In the genomic region with DNA sequence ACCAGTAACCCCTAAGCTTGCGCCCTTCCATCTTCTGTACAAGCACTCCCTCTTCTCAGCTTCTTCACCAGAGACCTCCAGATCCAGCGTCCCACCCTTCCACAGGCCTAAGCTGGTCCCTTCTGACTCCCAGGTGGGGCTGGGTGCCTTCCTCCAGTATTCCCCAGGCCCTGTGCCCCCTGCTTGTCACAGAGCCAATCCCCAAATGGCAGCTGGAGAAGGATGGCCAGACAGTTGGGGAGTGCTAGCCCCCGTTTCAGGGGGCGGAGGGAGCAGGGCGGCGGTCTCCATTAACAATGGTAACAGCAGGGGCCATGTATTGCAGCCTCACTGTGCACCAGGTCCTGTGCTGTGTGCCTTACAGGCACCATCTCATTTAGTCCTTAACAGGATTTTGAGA, we compare ENCODE assay signal across 16 cellular contexts.
A peak's percentile ranks its signal among the peaks of the same experiment; 100 is the strongest.
DNase-seq lines count a peak whose midpoint lies in the region; ATAC-seq and TF ChIP-seq lines count a peak whose summit lies in the region.
"Had no signal": no experiment of that assay in that cellular context is flagged by ENCODE, and none has a peak within 500 bp of the region (broad histone marks: within the 10 kb centered on the region; RNA-seq: fewer than 3 reads in every experiment).

No MANE protein-coding gene starts in this region.

- no peaks in the 10 kb centered on the region for H3K36me3 Mint-ChIP-seq in activated CD8-positive, alpha-beta memory T cell treated with anti-CD3 and anti-CD28 coated beads, Interleukin-2, amount 10 ng/mL, durations not matched to agents 7 days and 5 days
- no peaks in the 10 kb centered on the region for H3K36me3 Mint-ChIP-seq in central memory CD8-positive, alpha-beta T cell (ENCODE audit: insufficient read depth)
- H3K36me3 Mint-ChIP-seq in stimulated activated effector memory CD8-positive, alpha-beta T cell treated with anti-CD3 and anti-CD28 coated beads, Interleukin-12 subunit alpha, Interleukin-12 subunit beta, amount 100 ng/mL, for 72 hours: no peaks in the 10 kb centered on the region

- H3K9me2 ChIP-seq in Loucy (replicated peaks; ENCODE audit: low read depth, low read length): no peaks in the 10 kb centered on the region
- H3K9me2 ChIP-seq: SK-N-SH had no signal

- H3K9me3 ChIP-seq in Loucy (ENCODE audit: insufficient read depth, low read depth, low read length): no peaks in the 10 kb centered on the region
- H3K9me3 ChIP-seq: body of pancreas, psoas muscle, SK-N-SH, thyroid gland had no signal

- peaks cover 30% of the 10 kb centered on the region for H3K4me1 ChIP-seq in Loucy (ENCODE audit: insufficient read depth, low read length, poor library complexity, severe bottlenecking)

- H3K36me3 ChIP-seq in Loucy (ENCODE audit: insufficient read depth, low read length): no peaks in the 10 kb centered on the region
- H3K36me3 ChIP-seq: thyroid gland had no signal

- no peak for DNase-seq in activated CD8-positive, alpha-beta memory T cell treated with anti-CD3 and anti-CD28 coated beads, Interleukin-2, amount 10 ng/mL, durations not matched to agents 7 days and 5 days
- no peak for DNase-seq in activated CD8-positive, alpha-beta memory T cell treated with anti-CD3 and anti-CD28 coated beads, Interleukin-2, amount 50 U/mL, for 48 hours
- no peak for DNase-seq in central memory CD8-positive, alpha-beta T cell (ENCODE audit: low spot score in 2 of 2)
- no peak for DNase-seq in stimulated activated effector memory CD8-positive, alpha-beta T cell treated with anti-CD3 and anti-CD28 coated beads, Interleukin-12 subunit alpha, Interleukin-12 subunit beta, amount 100 ng/mL, for 72 hours (ENCODE audit: low spot score in 2 of 2)
- DNase-seq in coronary artery (ENCODE audit: low spot score) (no peak), NCI-H1092 treated with DMSO at 0.1 percent for 48 hours (lab: John Stamatoyannopoulos, UW) (no peak), islet precursor cell (no peak)
- DNase-seq: NCI-H1694, NCI-H446 treated with DMSO at 0.1 percent for 48 hours, PC-9, SK-N-SH had no signal

- H3K27me3 ChIP-seq in Loucy (ENCODE audit: insufficient read depth, low read length, poor library complexity, severe bottlenecking): no peaks in the 10 kb centered on the region
- H3K27me3 ChIP-seq: body of pancreas, hepatocyte, thyroid gland had no signal

- H3K27me3 Mint-ChIP-seq in activated CD8-positive, alpha-beta memory T cell treated with anti-CD3 and anti-CD28 coated beads, Interleukin-2, amount 10 ng/mL, durations not matched to agents 7 days and 5 days: no peaks in the 10 kb centered on the region
- H3K27me3 Mint-ChIP-seq in central memory CD8-positive, alpha-beta T cell: no peaks in the 10 kb centered on the region

- ATAC-seq in activated CD8-positive, alpha-beta memory T cell treated with anti-CD3 and anti-CD28 coated beads, Interleukin-2, amount 10 ng/mL, durations not matched to agents 7 days and 5 days: peak; percentile 24
- ATAC-seq in central memory CD8-positive, alpha-beta T cell (replicated peaks; ENCODE audit: extremely low read depth, poor library complexity, severe bottlenecking): no peak
- ATAC-seq in stimulated activated effector memory CD8-positive, alpha-beta T cell treated with anti-CD3 and anti-CD28 coated beads, Interleukin-12 subunit alpha, Interleukin-12 subunit beta, amount 100 ng/mL, for 72 hours: peak; percentile 4

- TF ChIP-seq CTCF in Loucy (conservative IDR thresholded peaks at IDR 0.05; ENCODE audit: low read length) (no peak), coronary artery (IDR thresholded peaks at IDR 0.05) (no peak)

- peak overlapping the region; percentile 45 for H3K4me2 ChIP-seq in Loucy (ENCODE audit: low read depth, low read length, poor library complexity, severe bottlenecking)
- H3K4me2 ChIP-seq: hepatocyte, PC-9, SK-N-SH had no signal

- CTCF ChIA-PET in activated CD8-positive, alpha-beta memory T cell treated with anti-CD3 and anti-CD28 coated beads, Interleukin-2, amount 10 ng/mL, durations not matched to agents 7 days and 5 days (lab: Charles Lee): interaction anchor here (0.8 to 1.6 kb wide), 4 partner anchors 16 to 24 kb away, joined by 3 to 6 read pairs (median 4); no protein-coding TSS in a partner anchor

- H3K9ac ChIP-seq in Loucy (ENCODE audit: low read depth, low read length, poor library complexity, severe bottlenecking): peak overlapping the region; percentile 58
- H3K9ac ChIP-seq: SK-N-SH had no signal

- peak overlapping the region; percentile 76 for H3K27ac Mint-ChIP-seq in activated CD8-positive, alpha-beta memory T cell treated with anti-CD3 and anti-CD28 coated beads, Interleukin-2, amount 10 ng/mL, durations not matched to agents 7 days and 5 days
- H3K27ac Mint-ChIP-seq in central memory CD8-positive, alpha-beta T cell (ENCODE audit: low read depth): peak overlapping the region; percentile 81
- H3K27ac Mint-ChIP-seq in stimulated activated effector memory CD8-positive, alpha-beta T cell treated with anti-CD3 and anti-CD28 coated beads, Interleukin-12 subunit alpha, Interleukin-12 subunit beta, amount 100 ng/mL, for 72 hours: peak overlapping the region; percentile 84

- H3K4me3 Mint-ChIP-seq in activated CD8-positive, alpha-beta memory T cell treated with anti-CD3 and anti-CD28 coated beads, Interleukin-2, amount 10 ng/mL, durations not matched to agents 7 days and 5 days: no peak overlapping the region
- peak overlapping the region; percentile 53 for H3K4me3 Mint-ChIP-seq in central memory CD8-positive, alpha-beta T cell
- no peak overlapping the region for H3K4me3 Mint-ChIP-seq in stimulated activated effector memory CD8-positive, alpha-beta T cell treated with anti-CD3 and anti-CD28 coated beads, Interleukin-12 subunit alpha, Interleukin-12 subunit beta, amount 100 ng/mL, for 72 hours

- H4K20me1 ChIP-seq in Loucy (ENCODE audit: insufficient read depth, low read length, poor library complexity, severe bottlenecking): no peaks in the 10 kb centered on the region

- H3K4me1 Mint-ChIP-seq in activated CD8-positive, alpha-beta memory T cell treated with anti-CD3 and anti-CD28 coated beads, Interleukin-2, amount 10 ng/mL, durations not matched to agents 7 days and 5 days: peaks cover 22% of the 10 kb centered on the region
- H3K4me1 Mint-ChIP-seq in central memory CD8-positive, alpha-beta T cell: peaks cover 24% of the 10 kb centered on the region
- peaks cover 19% of the 10 kb centered on the region for H3K4me1 Mint-ChIP-seq in stimulated activated effector memory CD8-positive, alpha-beta T cell treated with anti-CD3 and anti-CD28 coated beads, Interleukin-12 subunit alpha, Interleukin-12 subunit beta, amount 100 ng/mL, for 72 hours

- H2AFZ ChIP-seq in Loucy (ENCODE audit: low read length): 0 out of 2 replicates have a peak overlapping the region, but pooled peaks have one; percentile 76
- H2AFZ ChIP-seq: hepatocyte, PC-9 had no signal

- H3F3A ChIP-seq in Loucy (ENCODE audit: low read depth): no peaks in the 10 kb centered on the region

- H3K79me2 ChIP-seq in Loucy (ENCODE audit: insufficient read depth, low read length): no peaks in the 10 kb centered on the region
- H3K79me2 ChIP-seq: hepatocyte had no signal

- H3K4me3 ChIP-seq in Loucy (ENCODE audit: low read length, poor library complexity, severe bottlenecking) (peak overlapping the region; percentile 11), coronary artery (no peak overlapping the region)
- H3K4me3 ChIP-seq: body of pancreas, hepatocyte, PC-9, psoas muscle, thyroid gland had no signal

- H3K27ac ChIP-seq in coronary artery: peak overlapping the region in 1 of 2 donors; percentile 22
- H3K27ac ChIP-seq: hepatocyte, PC-9, psoas muscle, thyroid gland had no signal

- H3K9me3 Mint-ChIP-seq in activated CD8-positive, alpha-beta memory T cell treated with anti-CD3 and anti-CD28 coated beads, Interleukin-2, amount 10 ng/mL, durations not matched to agents 7 days and 5 days (ENCODE audit: low read depth): no peaks in the 10 kb centered on the region
- no peaks in the 10 kb centered on the region for H3K9me3 Mint-ChIP-seq in central memory CD8-positive, alpha-beta T cell
- H3K9me3 Mint-ChIP-seq in stimulated activated effector memory CD8-positive, alpha-beta T cell treated with anti-CD3 and anti-CD28 coated beads, Interleukin-12 subunit alpha, Interleukin-12 subunit beta, amount 100 ng/mL, for 72 hours: no peaks in the 10 kb centered on the region
